8 cellular contexts compared by ENCODE assay signal in the genomic region with DNA sequence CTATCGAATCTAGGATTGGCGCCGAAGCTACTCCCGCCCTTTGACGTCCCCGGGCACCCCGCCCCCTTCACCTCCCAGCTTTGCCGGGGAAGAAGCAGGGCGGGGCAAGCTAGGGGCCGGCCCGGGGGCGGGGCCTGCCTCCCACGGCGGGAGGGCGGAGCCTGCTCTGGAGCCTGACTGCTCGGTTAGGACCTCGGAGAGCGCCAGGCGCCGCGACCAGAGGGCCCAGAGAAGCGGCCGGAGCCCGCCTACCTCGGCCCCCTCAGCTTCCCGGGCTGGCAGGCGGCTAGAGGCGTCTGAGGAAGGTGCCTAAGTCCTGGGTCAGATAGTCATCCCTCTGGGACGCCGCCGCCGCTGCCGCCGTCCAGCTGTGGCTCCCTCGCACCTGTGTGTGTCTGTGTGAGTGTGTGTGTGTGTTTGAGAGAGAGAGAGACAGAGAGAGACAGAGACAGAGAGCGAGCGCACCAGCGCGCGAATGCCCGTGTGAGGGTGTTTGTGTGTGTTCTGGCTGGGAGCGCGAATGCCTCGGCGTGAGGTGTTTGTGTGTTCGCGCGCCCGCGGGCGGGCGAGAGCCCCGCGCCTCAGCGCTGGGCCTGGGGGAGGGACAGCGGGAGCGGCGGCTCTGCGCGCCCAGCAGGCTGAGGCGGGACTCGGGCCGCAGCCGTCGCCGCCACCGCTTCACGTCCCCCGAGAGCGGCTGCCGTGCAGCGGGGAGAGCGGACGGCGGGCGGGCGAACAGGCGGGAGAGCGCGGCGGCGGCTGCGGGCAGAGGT. TPM values are rescaled to one million over a fixed set of nuclear protein-coding genes. Genes with fewer than 3 reads are reported as not detected.
DNase-seq lines count a peak whose midpoint lies in the region; ATAC-seq and TF ChIP-seq lines count a peak whose summit lies in the region.

A gene (plus strand): TSS at position 176 of the 773 bp plus-strand sequence. CDS start 1,374 bp downstream, outside the sequence.

- H3K4me3 ChIP-seq in KMS-11 (IDR thresholded peaks at IDR 0.05; ENCODE audit: insufficient read depth, low read depth, low read length) = peak within 1 kb of the TSS; percentile 74

- no peaks in the 10 kb centered on the region for H3K36me3 ChIP-seq in KMS-11 (ENCODE audit: insufficient read depth)

- peak within 1 kb of the TSS; percentile 88 for H3K4me2 ChIP-seq in KMS-11

- DNase-seq in NCI-H2081 (lab: John Stamatoyannopoulos, UW) (peak; percentile 74 to 98), NCI-H2081 treated with DMSO at 0.1 percent for 48 hours (lab: John Stamatoyannopoulos, UW) (no peak), H4 (ENCODE audit: low spot score) (peak; percentile 73), T1000 (lab: John Stamatoyannopoulos, UW) (peak; percentile 84), left lobe of liver (ENCODE audit: low spot score) (peak; percentile 58)
- DNase-seq in stimulated activated CD4-positive, alpha-beta T cell treated with anti-CD3 and anti-CD28 coated beads, Interleukin-1b, Interleukin-23, amount 100 ng/mL, for 48 hours = peak; percentile 70

- no peak for TF ChIP-seq CTCF in KMS-11 (conservative IDR thresholded peaks at IDR 0.05; ENCODE audit: low read depth, low read length)

- H3K27me3 ChIP-seq in KMS-11 (ENCODE audit: insufficient read depth, low read depth) = no peaks in the 10 kb centered on the region

- H3K27ac ChIP-seq in KMS-11 (peak within 1 kb of the TSS; percentile 46; the same call in 1 of the 2 replicates), cingulate gyrus (ENCODE audit: low read depth, low read length) (peak within 1 kb of the TSS; percentile 56)

- H2AFZ ChIP-seq in KMS-11 (ENCODE audit: low read depth) = peak within 1 kb of the TSS; percentile 98

- no peaks in the 10 kb centered on the region for H4K20me1 ChIP-seq in KMS-11 (ENCODE audit: insufficient read depth)

- ATAC-seq in left lobe of liver = peak; percentile 98

- H3K79me2 ChIP-seq in KMS-11 (ENCODE audit: insufficient read depth, low read depth) = no peaks in the 10 kb centered on the region

- peak within 1 kb of the TSS; percentile 49; the same call in 1 of the 2 replicates for H3K9ac ChIP-seq in KMS-11

- peaks cover 14% of the 10 kb centered on the region for H3K4me1 ChIP-seq in KMS-11 (ENCODE audit: low read depth, poor library complexity, severe bottlenecking)

RNA-seq across cellular contexts. Expression of the gene that starts here (rescaled TPM):
- 1.6 and 9.8 TPM in 2 replicates for total RNA-seq in H4 (2014; rRNA removed; shearing (Covaris generic))
- total RNA-seq in left lobe of liver = not detected

Comparison
In these comparisons a context has a peak if more than half of its experiments do, and no peak if none do; other contexts are left out.
1. Peak in DNase-seq and ATAC-seq in left lobe of liver; RNA of the gene not detected or under 1 TPM.